ENCODE assay signal across 27 cellular contexts in the genomic region with DNA sequence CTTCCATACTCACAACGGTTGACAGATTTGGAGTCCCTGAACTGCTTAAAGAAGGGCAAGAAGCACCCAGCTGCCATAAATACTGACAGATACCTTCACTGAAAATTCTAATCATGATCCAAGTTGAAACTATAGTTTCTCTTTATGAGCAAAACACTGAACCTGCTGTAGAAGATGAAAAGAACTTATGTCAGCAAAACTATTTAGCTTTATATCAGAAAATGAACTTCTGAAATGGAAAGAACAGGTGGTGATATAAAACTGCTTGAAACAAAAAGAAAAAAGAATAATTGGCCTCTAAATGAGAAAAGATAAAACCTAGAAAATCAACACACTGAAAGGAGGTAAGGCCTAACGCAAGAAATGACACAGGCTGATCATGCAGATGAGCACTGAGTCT.
A peak's percentile ranks its signal among the peaks of the same experiment; 100 is the strongest.
DNase-seq lines count a peak whose midpoint lies in the region; ATAC-seq, FAIRE-seq and TF ChIP-seq lines count a peak whose summit lies in the region.
"Had no signal": no experiment of that assay in that cellular context is flagged by ENCODE, and none has a peak within 500 bp of the region (broad histone marks: within the 10 kb centered on the region; RNA-seq: fewer than 3 reads in every experiment).

No MANE protein-coding gene starts in this region.

- H3K4me1 Mint-ChIP-seq in activated naive CD4-positive, alpha-beta T cell treated with anti-CD3 and anti-CD28 coated beads, Interleukin-2, amount 10 ng/mL, durations not matched to agents 7 days and 5 days, result peaks cover 41% of the 10 kb centered on the region
- peaks cover 28% of the 10 kb centered on the region for H3K4me1 Mint-ChIP-seq in activated naive CD4-positive, alpha-beta T cell treated with anti-CD3 and anti-CD28 coated beads for 36 hours (ENCODE audit: low read depth)
- peaks cover 43% of the 10 kb centered on the region for H3K4me1 Mint-ChIP-seq in T-helper 2 cell treated with Interferon-gamma antibody and Interleukin-4, amounts not matched to agents 5 μg/mL and 100 μg/mL, for 36 hours (ENCODE audit: low read depth)

- no peaks in the 10 kb centered on the region for H3K79me2 ChIP-seq in K562 (ENCODE audit: control insufficient read depth, insufficient read depth, low read length)

- H3K9ac ChIP-seq in K562 (ENCODE audit: insufficient read depth in 1 of 2, low read depth in 2 of 2, low read length in 2 of 2), result no peak overlapping the region
- H3K9ac ChIP-seq: BLaER1 treated with 17β-estradiol and CSF1 and Interleukin-3, amounts not matched to agents 10 nM and 100 nM had no signal

- H3K36me3 Mint-ChIP-seq in activated naive CD4-positive, alpha-beta T cell treated with anti-CD3 and anti-CD28 coated beads, Interleukin-2, amount 10 ng/mL, durations not matched to agents 7 days and 5 days, result peaks cover 29% of the 10 kb centered on the region
- H3K36me3 Mint-ChIP-seq in activated naive CD4-positive, alpha-beta T cell treated with anti-CD3 and anti-CD28 coated beads for 36 hours (ENCODE audit: low read depth), result peaks cover 15% of the 10 kb centered on the region
- peaks cover 29% of the 10 kb centered on the region for H3K36me3 Mint-ChIP-seq in T-helper 2 cell treated with Interferon-gamma antibody and Interleukin-4, amounts not matched to agents 5 μg/mL and 100 μg/mL, for 36 hours (ENCODE audit: low read depth)

- ATAC-seq in K562, result no peak
- ATAC-seq in GM18502 (IDR thresholded peaks at IDR 0.05; ENCODE audit: poor library complexity, unreplicated experiment), result no peak
- no peak for ATAC-seq in HG02970 (IDR thresholded peaks at IDR 0.05; ENCODE audit: low FRiP score, unreplicated experiment)
- ATAC-seq: sciatic nerve had no signal

- peak overlapping the region; percentile 17 for H3K27ac Mint-ChIP-seq in activated naive CD4-positive, alpha-beta T cell treated with anti-CD3 and anti-CD28 coated beads, Interleukin-2, amount 10 ng/mL, durations not matched to agents 7 days and 5 days
- no peak overlapping the region for H3K27ac Mint-ChIP-seq in activated naive CD4-positive, alpha-beta T cell treated with anti-CD3 and anti-CD28 coated beads for 36 hours
- H3K27ac Mint-ChIP-seq in T-helper 2 cell treated with Interferon-gamma antibody and Interleukin-4, amounts not matched to agents 5 μg/mL and 100 μg/mL, for 36 hours, result peak overlapping the region; percentile 56

- H3K27me3 ChIP-seq in K562 (ENCODE audit: control insufficient read depth in 2 of 2, insufficient read depth in 2 of 2, low read length in 2 of 2) (no peaks in the 10 kb centered on the region), sigmoid colon (no peaks in the 10 kb centered on the region)
- H3K27me3 ChIP-seq: BLaER1 treated with 17β-estradiol and CSF1 and Interleukin-3, amounts not matched to agents 10 nM and 100 nM; tibial nerve had no signal

- H3K4me1 ChIP-seq in K562 (replicated peaks in 1 of 2; ENCODE audit: control insufficient read depth in 2 of 2, insufficient read depth in 2 of 2, low read length in 2 of 2) (no peaks in the 10 kb centered on the region), sigmoid colon (no peaks in the 10 kb centered on the region)
- H3K4me1 ChIP-seq: Caco-2 had no signal

- no peak for DNase-seq in activated naive CD4-positive, alpha-beta T cell treated with anti-CD3 and anti-CD28 coated beads, Interleukin-2, amount 10 ng/mL, durations not matched to agents 7 days and 5 days
- no peak for DNase-seq in activated naive CD4-positive, alpha-beta T cell treated with anti-CD3 and anti-CD28 coated beads for 36 hours
- no peak for DNase-seq in T-helper 2 cell treated with Interferon-gamma antibody and Interleukin-4, amounts not matched to agents 5 μg/mL and 100 μg/mL, for 36 hours (ENCODE audit: low spot score)
- no peak for DNase-seq in K562 (ENCODE audit: extremely low read depth in 1 of 4, low spot score in 3 of 4)
- no peak for DNase-seq in sigmoid colon
- DNase-seq: activated CD4-positive, alpha-beta T cell treated with anti-CD3 and anti-CD28 coated beads for 4 hours; activated CD8-positive, alpha-beta memory T cell treated with anti-CD3 and anti-CD28 coated beads, Interleukin-2, amount 50 U/mL, for 4 hours; activated gamma-delta T cell; Caco-2; caudate nucleus; cortex of kidney; DMS79 treated with DMSO at 0.1 percent for 48 hours; effector memory CD4-positive, alpha-beta T cell; GDM1; glutamatergic neuron; MV-4-11; NCI-H1436; NCI-H2081; NCI-H526; SHP77; stimulated activated CD4-positive, alpha-beta T cell treated with anti-CD3 and anti-CD28 coated beads, Interleukin-12 subunit alpha, Interleukin-12 subunit beta, amount 100 ng/mL, for 4 hours; stimulated activated CD4-positive, alpha-beta T cell treated with anti-CD3 and anti-CD28 coated beads, Interleukin-4, amount 100 ng/mL, for 1 hour had no signal

- no TSS peak for BruUV-seq in K562 (replicated peaks; lab: Mats Ljungman, UMichigan)

- H3K9me3 ChIP-seq in K562 (replicated peaks; ENCODE audit: control insufficient read depth, insufficient read depth, low read depth, low read length) (no peaks in the 10 kb centered on the region), sigmoid colon (no peaks in the 10 kb centered on the region)
- H3K9me3 ChIP-seq: BLaER1 treated with 17β-estradiol and CSF1 and Interleukin-3, amounts not matched to agents 10 nM and 100 nM; Caco-2; tibial nerve had no signal

- no peaks in the 10 kb centered on the region for H3K9me1 ChIP-seq in K562 (ENCODE audit: control insufficient read depth, insufficient read depth, low read length)

- no peaks in the 10 kb centered on the region for H4K20me1 ChIP-seq in K562 (replicated peaks; ENCODE audit: control insufficient read depth, insufficient read depth, low read length)
- H4K20me1 ChIP-seq: BLaER1 treated with 17β-estradiol and CSF1 and Interleukin-3, amounts not matched to agents 10 nM and 100 nM had no signal

- POLR2A ChIA-PET in K562 (lab: Yijun Ruan, JAX), result no interaction called here

- in situ Hi-C loops in K562 (cut with MboI), result loop anchor here (10.0 kb wide), 1 partner anchor 287 kb away; no protein-coding TSS in a partner anchor

- no peaks in the 10 kb centered on the region for H3K27me3 Mint-ChIP-seq in activated naive CD4-positive, alpha-beta T cell treated with anti-CD3 and anti-CD28 coated beads, Interleukin-2, amount 10 ng/mL, durations not matched to agents 7 days and 5 days
- no peaks in the 10 kb centered on the region for H3K27me3 Mint-ChIP-seq in activated naive CD4-positive, alpha-beta T cell treated with anti-CD3 and anti-CD28 coated beads for 36 hours (ENCODE audit: low read depth)
- H3K27me3 Mint-ChIP-seq in T-helper 2 cell treated with Interferon-gamma antibody and Interleukin-4, amounts not matched to agents 5 μg/mL and 100 μg/mL, for 36 hours (ENCODE audit: low read depth), result no peaks in the 10 kb centered on the region

- no peak for TF ChIP-seq POLR2A in K562 (conservative IDR thresholded peaks at IDR 0.05)
- TF ChIP-seq POLR2A in sigmoid colon (IDR thresholded peaks at IDR 0.05), result no peak

- H3K9me3 Mint-ChIP-seq in activated naive CD4-positive, alpha-beta T cell treated with anti-CD3 and anti-CD28 coated beads, Interleukin-2, amount 10 ng/mL, durations not matched to agents 7 days and 5 days, result no peaks in the 10 kb centered on the region
- H3K9me3 Mint-ChIP-seq in activated naive CD4-positive, alpha-beta T cell treated with anti-CD3 and anti-CD28 coated beads for 36 hours, result no peaks in the 10 kb centered on the region
- no peaks in the 10 kb centered on the region for H3K9me3 Mint-ChIP-seq in T-helper 2 cell treated with Interferon-gamma antibody and Interleukin-4, amounts not matched to agents 5 μg/mL and 100 μg/mL, for 36 hours

- WGBS in K562 (ENCODE audit: insufficient coverage, low coverage, missing lambda C conversion rate), result 82% methylated on average over 2 of the region's 2 CpGs
- WGBS in sigmoid colon, 2 donors, result 91 to 93% methylated on average over 2 of the region's 2 CpGs

- H3K4me2 ChIP-seq in K562 (ENCODE audit: insufficient read depth, low read length), result no peak overlapping the region
- H3K4me2 ChIP-seq: BLaER1 treated with 17β-estradiol and CSF1 and Interleukin-3, amounts not matched to agents 10 nM and 100 nM had no signal

- CTCF ChIA-PET in activated naive CD4-positive, alpha-beta T cell treated with anti-CD3 and anti-CD28 coated beads, Interleukin-2, amount 10 ng/mL, durations not matched to agents 7 days and 5 days (lab: Charles Lee), result no interaction called here
- CTCF ChIA-PET in activated naive CD4-positive, alpha-beta T cell treated with anti-CD3 and anti-CD28 coated beads for 36 hours (lab: Charles Lee), result interaction anchor here (1.2 kb wide), 1 partner anchor 17 kb away, joined by 3 read pairs; no protein-coding TSS in a partner anchor
- CTCF ChIA-PET in K562 (lab: Yijun Ruan, JAX; ENCODE audit: low intra/inter-chr PET ratio), result no interaction called here

- TF ChIP-seq EP300 in K562 (IDR thresholded peaks at IDR 0.05; ENCODE audit: low read length), result no peak
- no peak for TF ChIP-seq EP300 in sigmoid colon (IDR thresholded peaks at IDR 0.05)

- H3K4me3 Mint-ChIP-seq in activated naive CD4-positive, alpha-beta T cell treated with anti-CD3 and anti-CD28 coated beads, Interleukin-2, amount 10 ng/mL, durations not matched to agents 7 days and 5 days, result no peak overlapping the region
- no peak overlapping the region for H3K4me3 Mint-ChIP-seq in activated naive CD4-positive, alpha-beta T cell treated with anti-CD3 and anti-CD28 coated beads for 36 hours
- peak overlapping the region; percentile 41 for H3K4me3 Mint-ChIP-seq in T-helper 2 cell treated with Interferon-gamma antibody and Interleukin-4, amounts not matched to agents 5 μg/mL and 100 μg/mL, for 36 hours

- no peak for FAIRE-seq in K562 (lab: Jason Lieb, UNC)

- H3K4me3 ChIP-seq in K562, result no peak overlapping the region
- no peak overlapping the region for H3K4me3 ChIP-seq in sigmoid colon
- H3K4me3 ChIP-seq: BLaER1 treated with 17β-estradiol and CSF1 and Interleukin-3, amounts not matched to agents 10 nM and 100 nM; tibial nerve had no signal

- H3K27ac ChIP-seq in K562 (ENCODE audit: extremely low read depth, low read depth, low read length) (no peak overlapping the region), sigmoid colon (no peak overlapping the region)
- H3K27ac ChIP-seq: BLaER1 treated with 17β-estradiol and CSF1 and Interleukin-3, amounts not matched to agents 10 nM and 100 nM; tibial nerve had no signal

- TF ChIP-seq CTCF in K562 (IDR thresholded peaks at IDR 0.05 in 2 of 3, conservative IDR thresholded peaks at IDR 0.05 in 1 of 3; ENCODE audit: insufficient read depth in 2 of 3, low read depth in 1 of 3, low read length in 3 of 3), result no peak
- TF ChIP-seq CTCF in sigmoid colon (IDR thresholded peaks at IDR 0.05), result no peak

- intact Hi-C loops in activated naive CD4-positive, alpha-beta T cell treated with anti-CD3 and anti-CD28 coated beads for 36 hours (cut with micrococcal nuclease), result loop anchor here (5.0 kb wide), 3 partner anchors 100 to 1310 kb away; a partner anchor contains a TSS
- intact Hi-C loops in K562 (cut with micrococcal nuclease), result no loop called here
- intact Hi-C loops in sigmoid colon (cut with DNase I), result no loop called here

- H3K36me3 ChIP-seq in K562 (ENCODE audit: control insufficient read depth, insufficient read depth, low read length) (peaks cover 4% of the 10 kb centered on the region; the same call in 1 of the 3 replicates), sigmoid colon (peaks cover 0 to 27% (median 0%) of the 10 kb centered on the region in 4 donors)

- TF ChIP-seq RAD21 in K562 (CRISPR knock-in tag; conservative IDR thresholded peaks at IDR 0.05 in 1 of 2, IDR thresholded peaks at IDR 0.05 in 1 of 2), result no peak

- no peak overlapping the region for H2AFZ ChIP-seq in K562 (ENCODE audit: low read depth, low read length)
